Comparison of ENCODE assay signal across 1 cellular context in genomic region chr7:44200699-44201461, GRCh38.
TF ChIP-seq lines count a peak whose summit lies in the region.

Gene YKT6, plus strand, starts transcription at chr7:44200978. Its CDS starts 158 bp downstream, at chr7:44201136.

TF ChIP-seq in H1, 55 proteins besides CTCF, POLR2A, EP300 and RAD21 (continued from another document):
- peak; percentile 64 for TF ChIP-seq ASH2L (IDR thresholded peaks at IDR 0.05; ENCODE audit: low read length)
- TF ChIP-seq TCF12 (IDR thresholded peaks at IDR 0.05; ENCODE audit: low read depth, low read length): no peak
- TF ChIP-seq MAX (IDR thresholded peaks at IDR 0.05): peak; percentile 63; the same call in 1 of the 2 replicates
- peak; percentile 32; the same call in 1 of the 2 replicates for TF ChIP-seq CREB1 (IDR thresholded peaks at IDR 0.05)
- peak; percentile 93 for TF ChIP-seq PHF8 (conservative IDR thresholded peaks at IDR 0.05; ENCODE audit: low read depth, low read length)
- TF ChIP-seq TAF1 (IDR thresholded peaks at IDR 0.05; ENCODE audit: low read depth, low read length): peak; percentile 84
